26 cellular contexts compared by ENCODE assay signal in genomic region chr2:236856856-236857616, GRCh38.
DNase-seq lines count a peak whose midpoint lies in the region; ATAC-seq and TF ChIP-seq lines count a peak whose summit lies in the region.
"Had no signal": no experiment of that assay in that cellular context is flagged by ENCODE, and none has a peak within 500 bp of the region (broad histone marks: within the 10 kb centered on the region; RNA-seq: fewer than 3 reads in every experiment).

No MANE protein-coding gene starts in this region.

- H3K9me3 Mint-ChIP-seq in H9 (peaks cover 6 to 21% of the 10 kb centered on the region in 2 experiments), WTC11 (peaks cover 19% of the 10 kb centered on the region), neural progenitor cell (peaks cover 14% of the 10 kb centered on the region)
- H3K9me3 Mint-ChIP-seq: activated T-helper 2 cell treated with anti-CD3 and anti-CD28 coated beads, Interferon-gamma antibody, Interleukin-2, Interleukin-4, amounts not matched to agents 10 μg/mL and 5 μg/mL and 100 μg/mL, durations not matched to agents 14 hours and 24 hours and 36 hours; natural killer cell treated with Interleukin-12 subunit alpha and Interleukin-12 subunit beta and Interleukin-15 and Interleukin-18, amount 100 ng/mL, for 72 hours; stimulated activated effector memory CD8-positive, alpha-beta T cell treated with anti-CD3 and anti-CD28 coated beads, Interleukin-12 subunit alpha, Interleukin-12 subunit beta, amount 100 ng/mL, for 72 hours had no signal

- no peak overlapping the region for H4K5ac ChIP-seq in H9 (ENCODE audit: insufficient read length, low read depth, low read length)

- intact Hi-C loops in left ventricle myocardium inferior (cut with micrococcal nuclease), result no loop called here

- H3K36me3 ChIP-seq in neural progenitor cell (no peaks in the 10 kb centered on the region), left ventricle myocardium inferior (no peaks in the 10 kb centered on the region)

- no peak overlapping the region for H2BK5ac ChIP-seq in H9 (ENCODE audit: insufficient read length, low read length)

- WGBS in H9 (ENCODE audit: extremely low coverage, insufficient read length, low lambda C conversion rate), result no CpG with 5 or more reads among the region's 13 CpGs

- H3T11ph ChIP-seq in H9 (ENCODE audit: low read length), result no peak overlapping the region

- H3K9me3 ChIP-seq in H9 (ENCODE audit: control insufficient read depth, low read depth, low read length), result no peaks in the 10 kb centered on the region
- H3K9me3 ChIP-seq in neural progenitor cell (ENCODE audit: low read depth), result no peaks in the 10 kb centered on the region
- H3K9me3 ChIP-seq in left ventricle myocardium inferior (replicated peaks), result peaks cover 9% of the 10 kb centered on the region

- no peak overlapping the region for H3K4ac ChIP-seq in H9 (ENCODE audit: low read depth, low read length)

- no peak overlapping the region for H3K4me2 ChIP-seq in H9 (ENCODE audit: insufficient read depth, insufficient read length, low read length)
- H3K4me2 ChIP-seq in neural progenitor cell, result peak overlapping the region; percentile 67

- H3K4me1 ChIP-seq in H9 (ENCODE audit: insufficient read depth, low read length) (peaks cover 3% of the 10 kb centered on the region; the same call in 1 of the 2 replicates), neural progenitor cell (peaks cover 48% of the 10 kb centered on the region), left ventricle myocardium inferior (peaks cover 19% of the 10 kb centered on the region)
- H3K4me1 ChIP-seq: foreskin keratinocyte had no signal

- H3K27me3 ChIP-seq in H9 (ENCODE audit: insufficient read depth, low read length) (no peaks in the 10 kb centered on the region), neural progenitor cell (no peaks in the 10 kb centered on the region), left ventricle myocardium inferior (ENCODE audit: low read depth) (no peaks in the 10 kb centered on the region)
- H3K27me3 ChIP-seq: foreskin keratinocyte had no signal

- no peak overlapping the region for H2BK15ac ChIP-seq in H9 (ENCODE audit: low read depth, low read length)

- H2BK20ac ChIP-seq in H9 (ENCODE audit: low read depth, low read length, poor library complexity, severe bottlenecking), result no peak overlapping the region

- POLR2A ChIA-PET in WTC11 (lab: Charles Lee), result interaction anchor here (0.7 kb wide), 1 partner anchor 34 kb away, joined by 5 read pairs; no protein-coding TSS in a partner anchor

- H3K27me3 Mint-ChIP-seq in H9 (ENCODE audit: low read depth), result peaks cover 36% of the 10 kb centered on the region
- H3K27me3 Mint-ChIP-seq in WTC11 (ENCODE audit: low read depth), result peaks cover 36% of the 10 kb centered on the region
- H3K27me3 Mint-ChIP-seq in neural progenitor cell (ENCODE audit: insufficient read depth, low read depth), result peaks cover 28% of the 10 kb centered on the region
- H3K27me3 Mint-ChIP-seq: activated CD4-positive, alpha-beta T cell treated with anti-CD3 and anti-CD28 coated beads for 36 hours; activated naive CD8-positive, alpha-beta T cell; T-cell had no signal

- peak; percentile 41 for ATAC-seq in WTC11
- ATAC-seq: activated CD4-positive, alpha-beta T cell treated with anti-CD3 and anti-CD28 coated beads for 36 hours; natural killer cell treated with Interleukin-12 subunit alpha and Interleukin-12 subunit beta and Interleukin-15 and Interleukin-18, amount 100 ng/mL, for 72 hours; PC-3; stimulated activated effector memory CD8-positive, alpha-beta T cell treated with anti-CD3 and anti-CD28 coated beads, Interleukin-12 subunit alpha, Interleukin-12 subunit beta, amount 100 ng/mL, for 72 hours; T-cell had no signal

- H4K91ac ChIP-seq in H9 (ENCODE audit: insufficient read length, low read depth, low read length), result no peak overlapping the region

- H3K9ac ChIP-seq in H9 (ENCODE audit: extremely low read depth, insufficient read length, low read length) (no peak overlapping the region), neural progenitor cell (no peak overlapping the region)

- H3F3A ChIP-seq in neural progenitor cell (ENCODE audit: low read depth), result peaks cover 31% of the 10 kb centered on the region

- peaks cover 70 to 71% of the 10 kb centered on the region in 2 experiments for H3K4me1 Mint-ChIP-seq in H9
- peaks cover 71% of the 10 kb centered on the region for H3K4me1 Mint-ChIP-seq in WTC11
- H3K4me1 Mint-ChIP-seq in neural progenitor cell, result peaks cover 87% of the 10 kb centered on the region
- H3K4me1 Mint-ChIP-seq: activated CD4-positive, alpha-beta T cell treated with anti-CD3 and anti-CD28 coated beads for 36 hours; stimulated activated effector memory CD8-positive, alpha-beta T cell treated with anti-CD3 and anti-CD28 coated beads, Interleukin-12 subunit alpha, Interleukin-12 subunit beta, amount 100 ng/mL, for 72 hours; T-cell had no signal

- H3K79me2 ChIP-seq in H9 (ENCODE audit: insufficient read depth, low read length), result no peaks in the 10 kb centered on the region
- H3K79me2 ChIP-seq in neural progenitor cell (ENCODE audit: low read depth), result no peaks in the 10 kb centered on the region

- no peaks in the 10 kb centered on the region for H3K79me1 ChIP-seq in H9 (ENCODE audit: insufficient read depth, low read depth, low read length, poor library complexity, severe bottlenecking)

- H3K27ac Mint-ChIP-seq in H9 (peak overlapping the region in 2 of 3 experiments; percentile 85 to 86; a peak in 3 of 7 replicates), WTC11 (no peak overlapping the region), neural progenitor cell (peak overlapping the region; percentile 63)
- H3K27ac Mint-ChIP-seq: activated CD4-positive, alpha-beta T cell treated with anti-CD3 and anti-CD28 coated beads for 36 hours; activated naive CD8-positive, alpha-beta T cell; activated T-helper 2 cell treated with anti-CD3 and anti-CD28 coated beads, Interferon-gamma antibody, Interleukin-2, Interleukin-4, amounts not matched to agents 10 μg/mL and 5 μg/mL and 100 μg/mL, durations not matched to agents 14 hours and 24 hours and 36 hours; natural killer cell treated with Interleukin-12 subunit alpha and Interleukin-12 subunit beta and Interleukin-15 and Interleukin-18, amount 100 ng/mL, for 72 hours; progenitor cell of endocrine pancreas; stimulated activated effector memory CD8-positive, alpha-beta T cell treated with anti-CD3 and anti-CD28 coated beads, Interleukin-12 subunit alpha, Interleukin-12 subunit beta, amount 100 ng/mL, for 72 hours; T-cell had no signal

- H3K56ac ChIP-seq in H9 (ENCODE audit: insufficient read length, low read depth, low read length), result no peak overlapping the region

- H2BK12ac ChIP-seq in H9 (ENCODE audit: insufficient read length, low read depth, low read length), result no peak overlapping the region

- H3K23ac ChIP-seq in H9 (ENCODE audit: insufficient read length, low read depth, low read length), result no peak overlapping the region

- H3K4me3 Mint-ChIP-seq in H9 (peak overlapping the region; percentile 32 to 48; a peak in 4 of 5 replicates), WTC11 (peak overlapping the region; percentile 48), neural progenitor cell (peak overlapping the region; percentile 72)
- H3K4me3 Mint-ChIP-seq: activated CD4-positive, alpha-beta T cell treated with anti-CD3 and anti-CD28 coated beads for 36 hours; activated naive CD8-positive, alpha-beta T cell; natural killer cell treated with Interleukin-12 subunit alpha and Interleukin-12 subunit beta and Interleukin-15 and Interleukin-18, amount 100 ng/mL, for 72 hours; stimulated activated effector memory CD8-positive, alpha-beta T cell treated with anti-CD3 and anti-CD28 coated beads, Interleukin-12 subunit alpha, Interleukin-12 subunit beta, amount 100 ng/mL, for 72 hours; T-cell had no signal

- no peak overlapping the region for H3K27ac ChIP-seq in H9 (ENCODE audit: insufficient read length, low read depth, low read length)
- H3K27ac ChIP-seq in neural progenitor cell, result peak overlapping the region; percentile 13
- no peak overlapping the region for H3K27ac ChIP-seq in left ventricle myocardium inferior (replicated peaks)
- H3K27ac ChIP-seq: foreskin keratinocyte had no signal

- H2BK120ac ChIP-seq in H9 (ENCODE audit: low read depth, low read length, poor library complexity, severe bottlenecking), result no peak overlapping the region

- no peak overlapping the region for H2AFZ ChIP-seq in H9 (ENCODE audit: low read length)
- H2AFZ ChIP-seq in neural progenitor cell (replicated peaks), result peak overlapping the region; percentile 3

- no peaks in the 10 kb centered on the region for H4K20me1 ChIP-seq in H9 (ENCODE audit: control insufficient read depth, insufficient read depth, insufficient read length)
- no peaks in the 10 kb centered on the region for H4K20me1 ChIP-seq in neural progenitor cell (ENCODE audit: low read depth)

- no peak overlapping the region for H4K8ac ChIP-seq in H9 (replicated peaks; ENCODE audit: insufficient read length, low read depth, low read length)

- CTCF ChIA-PET in WTC11 (lab: Charles Lee), result interaction anchor here (0.7 to 1.5 kb wide), 3 partner anchors 39 to 715 kb away, joined by 3 read pairs; no protein-coding TSS in a partner anchor

- H2AK5ac ChIP-seq in H9 (ENCODE audit: insufficient read length, low read length), result no peak overlapping the region

- TF ChIP-seq CTCF in H9 (conservative IDR thresholded peaks at IDR 0.05) (no peak), WTC11 (IDR thresholded peaks at IDR 0.05) (no peak), neural progenitor cell (IDR thresholded peaks at IDR 0.05) (no peak), left ventricle myocardium inferior (IDR thresholded peaks at IDR 0.05; ENCODE audit: borderline replicate concordance) (no peak)

- H3K18ac ChIP-seq in H9 (ENCODE audit: insufficient read length, low read depth, low read length), result no peak overlapping the region

- H3K23me2 ChIP-seq in H9 (ENCODE audit: insufficient read length, low read depth, low read length, poor library complexity, severe bottlenecking), result no peaks in the 10 kb centered on the region

- no peak overlapping the region for H3K14ac ChIP-seq in H9 (ENCODE audit: insufficient read depth, low read length)

- H3K36me3 Mint-ChIP-seq in H9 (ENCODE audit: insufficient read depth in 1 of 3, low read depth in 3 of 3), result peaks cover 4 to 17% (median 5%) of the 10 kb centered on the region in 3 experiments; a peak in 4 of 7 replicates
- H3K36me3 Mint-ChIP-seq in WTC11, result peaks cover 13% of the 10 kb centered on the region
- H3K36me3 Mint-ChIP-seq in neural progenitor cell, result peaks cover 2% of the 10 kb centered on the region
- H3K36me3 Mint-ChIP-seq: activated naive CD8-positive, alpha-beta T cell; natural killer cell treated with Interleukin-12 subunit alpha and Interleukin-12 subunit beta and Interleukin-15 and Interleukin-18, amount 100 ng/mL, for 72 hours; stimulated activated effector memory CD8-positive, alpha-beta T cell treated with anti-CD3 and anti-CD28 coated beads, Interleukin-12 subunit alpha, Interleukin-12 subunit beta, amount 100 ng/mL, for 72 hours; T-cell had no signal

- DNase-seq in H9 (no peak), WTC11 (ENCODE audit: low spot score) (peak; percentile 26), iPS-NIHi11 (ENCODE audit: low spot score) (peak; percentile 41), neural progenitor cell (ENCODE audit: low spot score) (peak; percentile 74), DMS 273 (lab: John Stamatoyannopoulos, UW; ENCODE audit: unreplicated experiment) (no peak), left ventricle myocardium inferior (no peak), AG08395 (ENCODE audit: low spot score) (no peak)
- DNase-seq in effector CD8-positive, alpha-beta T cell (lab: John Stamatoyannopoulos, UW), result no peak
- DNase-seq: activated CD4-positive, alpha-beta T cell treated with anti-CD3 and anti-CD28 coated beads for 36 hours; cerebellar nuclear complex; effector CD4-positive, alpha-beta T cell; foreskin keratinocyte; GDM1; hypothalamus; KG1; midbrain; NCI-H1694 treated with DMSO at 0.1 percent for 48 hours; NCI-H226; PC-3; SHP77 treated with DMSO at 0.1 percent for 48 hours; T-cell had no signal

- no peak overlapping the region for H3K4me3 ChIP-seq in neural progenitor cell
- no peak overlapping the region for H3K4me3 ChIP-seq in left ventricle myocardium inferior

Comparison
In these comparisons a context has a peak if more than half of its experiments do, and no peak if none do; other contexts are left out.
1. DNase-seq: peak in WTC11 (single experiment), iPS-NIHi11 (single experiment) and neural progenitor cell (single experiment); none in H9 (single experiment), DMS 273 (single experiment), effector CD8-positive, alpha-beta T cell (single experiment), left ventricle myocardium inferior (single experiment) and AG08395 (single experiment).
2. Peak in every context shown above with its lines, with median percentiles within 50 percentile points of each other: H3K4me3 Mint-ChIP-seq.